8 cellular contexts compared by ENCODE assay signal in genomic region chr12:12890492-12890814, GRCh38. TPM values are rescaled to one million over a fixed set of nuclear protein-coding genes. Genes with fewer than 3 reads are reported as not detected.
A peak's percentile ranks its signal among the peaks of the same experiment; 100 is the strongest.
DNase-seq lines count a peak whose midpoint lies in the region; ATAC-seq and TF ChIP-seq lines count a peak whose summit lies in the region.

No MANE protein-coding gene starts in this region.

- H3K36me3 ChIP-seq in right lobe of liver (no peaks in the 10 kb centered on the region), upper lobe of right lung (no peaks in the 10 kb centered on the region)

- H3K27me3 ChIP-seq in right lobe of liver, result no peaks in the 10 kb centered on the region
- peaks cover 9% of the 10 kb centered on the region for H3K27me3 ChIP-seq in upper lobe of right lung

- ATAC-seq in right lobe of liver (peak; percentile 24 to 46 (median 36)), upper lobe of right lung (peak; percentile 33), HG03025 (IDR thresholded peaks at IDR 0.05; ENCODE audit: low FRiP score, unreplicated experiment) (no peak)

- no peak overlapping the region for H3K27ac Mint-ChIP-seq in activated naive CD4-positive, alpha-beta T cell treated with anti-CD3 and anti-CD28 coated beads, Interleukin-2, amount 10 ng/mL, durations not matched to agents 7 days and 5 days
- peak overlapping the region; percentile 87 for H3K27ac Mint-ChIP-seq in MCF 10A (ENCODE audit: low read depth, unreplicated experiment)

- 21% methylated on average over 10 of the region's 12 CpGs for WGBS in right lobe of liver (ENCODE audit: insufficient coverage, low coverage, low lambda C conversion rate, missing lambda C conversion rate)

- peak overlapping the region in 2 of 3 donors; percentile 31 to 40 for H3K27ac ChIP-seq in right lobe of liver
- H3K27ac ChIP-seq in upper lobe of right lung, result peak overlapping the region; percentile 87

- H3K4me3 ChIP-seq in right lobe of liver (peak overlapping the region; percentile 43 to 51 (median 49)), upper lobe of right lung (peak overlapping the region; percentile 54)

- intact Hi-C loops in MCF 10A (cut with micrococcal nuclease), result loop anchor here (5.0 kb wide), 1 partner anchor 168 kb away; no protein-coding TSS in a partner anchor
- intact Hi-C loops in right lobe of liver (cut with DNase I), result no loop called here
- intact Hi-C loops in upper lobe of right lung (cut with DNase I), result no loop called here

- peaks cover 52% of the 10 kb centered on the region for H3K27me3 Mint-ChIP-seq in activated naive CD4-positive, alpha-beta T cell treated with anti-CD3 and anti-CD28 coated beads, Interleukin-2, amount 10 ng/mL, durations not matched to agents 7 days and 5 days
- no peaks in the 10 kb centered on the region for H3K27me3 Mint-ChIP-seq in MCF 10A (ENCODE audit: insufficient read depth, unreplicated experiment)

- H3K4me3 Mint-ChIP-seq in activated naive CD4-positive, alpha-beta T cell treated with anti-CD3 and anti-CD28 coated beads, Interleukin-2, amount 10 ng/mL, durations not matched to agents 7 days and 5 days, result peak overlapping the region; percentile 69
- H3K4me3 Mint-ChIP-seq in MCF 10A (ENCODE audit: unreplicated experiment), result peak overlapping the region; percentile 82

- no peak for DNase-seq in activated naive CD4-positive, alpha-beta T cell treated with anti-CD3 and anti-CD28 coated beads, Interleukin-2, amount 10 ng/mL, durations not matched to agents 7 days and 5 days
- no peak for DNase-seq in activated naive CD4-positive, alpha-beta T cell treated with Interleukin-2 at 50 U/mL for 16 hours
- no peak for DNase-seq in MCF 10A (ENCODE audit: unreplicated experiment)
- no peak for DNase-seq in right lobe of liver
- DNase-seq in upper lobe of right lung, result peak; percentile 79
- no peak for DNase-seq in NCI-H146 treated with DMSO at 0.1 percent for 48 hours (lab: John Stamatoyannopoulos, UW; ENCODE audit: unreplicated experiment)
- DNase-seq in NCI-H2029 treated with DMSO at 0.1 percent for 48 hours (lab: John Stamatoyannopoulos, UW), result no peak

- TF ChIP-seq CTCF in MCF 10A (IDR thresholded peaks at IDR 0.05; ENCODE audit: unreplicated experiment) (peak; percentile 31), right lobe of liver (IDR thresholded peaks at IDR 0.05) (no peak), upper lobe of right lung (IDR thresholded peaks at IDR 0.05) (no peak)

- BruUV-seq in MCF 10A (replicated peaks; lab: Mats Ljungman, UMichigan), result TSS peak; percentile 77

- no peaks in the 10 kb centered on the region for H3K9me3 ChIP-seq in right lobe of liver
- H3K9me3 ChIP-seq in upper lobe of right lung, result no peaks in the 10 kb centered on the region

- POLR2A ChIA-PET in MCF 10A (lab: Yijun Ruan, JAX), result interaction anchor here (0.8 to 4.8 kb wide), 21 partner anchors 10 to 1880 kb away, joined by 3 to 123 read pairs (median 8); partner anchors contain the start of genes APOLD1 and DDX47

- no peaks in the 10 kb centered on the region for H3K9me3 Mint-ChIP-seq in activated naive CD4-positive, alpha-beta T cell treated with anti-CD3 and anti-CD28 coated beads, Interleukin-2, amount 10 ng/mL, durations not matched to agents 7 days and 5 days
- H3K9me3 Mint-ChIP-seq in MCF 10A (ENCODE audit: unreplicated experiment), result no peaks in the 10 kb centered on the region

- H3K4me1 ChIP-seq in right lobe of liver (peaks cover 0 to 6% (median 0%) of the 10 kb centered on the region in 4 donors), upper lobe of right lung (peaks cover 4% of the 10 kb centered on the region)

- peaks cover 15% of the 10 kb centered on the region for H3K4me1 Mint-ChIP-seq in activated naive CD4-positive, alpha-beta T cell treated with anti-CD3 and anti-CD28 coated beads, Interleukin-2, amount 10 ng/mL, durations not matched to agents 7 days and 5 days
- H3K4me1 Mint-ChIP-seq in MCF 10A (ENCODE audit: insufficient read depth, unreplicated experiment), result peaks cover 34% of the 10 kb centered on the region

- CTCF ChIA-PET in activated naive CD4-positive, alpha-beta T cell treated with anti-CD3 and anti-CD28 coated beads, Interleukin-2, amount 10 ng/mL, durations not matched to agents 7 days and 5 days (lab: Charles Lee), result interaction anchor here (0.9 to 3.4 kb wide), 6 partner anchors 51 to 106 kb away, joined by 3 to 16 read pairs (median 4); no protein-coding TSS in a partner anchor
- CTCF ChIA-PET in MCF 10A (lab: Yijun Ruan, JAX), result interaction anchor here (0.6 to 4.4 kb wide), 15 partner anchors 10 to 316 kb away, joined by 3 to 61 read pairs (median 5); no protein-coding TSS in a partner anchor

- no peak for TF ChIP-seq POLR2A in right lobe of liver (IDR thresholded peaks at IDR 0.05)

- no peaks in the 10 kb centered on the region for H3K36me3 Mint-ChIP-seq in activated naive CD4-positive, alpha-beta T cell treated with anti-CD3 and anti-CD28 coated beads, Interleukin-2, amount 10 ng/mL, durations not matched to agents 7 days and 5 days
- H3K36me3 Mint-ChIP-seq in MCF 10A (ENCODE audit: insufficient read depth, unreplicated experiment), result no peaks in the 10 kb centered on the region

RNA-seq across cellular contexts. Expression of gene GPRC5A, which starts 0.9 kb away (rescaled TPM):
- total RNA-seq in MCF 10A (2022), result 24.1 and 42.1 TPM in 2 replicates
- total RNA-seq in right lobe of liver, result under 1 TPM; 0.35 to 0.80 (median 0.44) TPM
- 886 TPM for total RNA-seq in upper lobe of right lung

Comparison
In these comparisons a context has a peak if more than half of its experiments do, and no peak if none do; other contexts are left out.
1. RNA of gene GPRC5A, which starts 0.9 kb away (total RNA-seq): 886 TPM in upper lobe of right lung (single experiment); 24.1 to 42.1 TPM in MCF 10A and 0.35 to 0.80 TPM in right lobe of liver; every median in the first group is over 10 times any median in the second.